Comparison of ENCODE assay signal across 14 cellular contexts in the genomic region with DNA sequence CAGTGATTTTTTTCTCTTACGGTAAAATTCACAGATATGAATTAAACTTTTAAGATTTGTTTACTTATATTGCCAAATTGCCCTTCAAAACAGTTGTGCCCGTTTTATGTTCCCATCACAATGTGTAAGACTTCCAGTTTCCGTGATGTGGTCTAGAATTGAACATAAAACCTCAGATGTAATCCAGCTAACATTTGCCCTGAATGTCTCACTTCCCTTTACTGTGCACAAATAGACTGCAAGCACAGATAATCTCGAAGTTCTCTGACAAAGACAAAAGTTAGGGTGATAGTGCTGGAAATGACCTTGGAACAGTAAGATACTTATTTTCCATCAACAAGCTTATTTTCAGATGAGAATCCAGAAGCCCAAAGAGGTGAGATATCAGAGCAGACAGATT.
DNase-seq lines count a peak whose midpoint lies in the region; ATAC-seq and TF ChIP-seq lines count a peak whose summit lies in the region.
"Had no signal": no experiment of that assay in that cellular context is flagged by ENCODE, and none has a peak within 500 bp of the region (broad histone marks: within the 10 kb centered on the region; RNA-seq: fewer than 3 reads in every experiment).

No MANE protein-coding gene starts in this region.

- H3K4me1 ChIP-seq in neural progenitor cell (no peaks in the 10 kb centered on the region), mucosa of descending colon (ENCODE audit: low read depth) (no peaks in the 10 kb centered on the region)
- H3K4me1 ChIP-seq: body of pancreas, HAP-1, thyroid gland had no signal

- no peak overlapping the region for H3K9ac ChIP-seq in neural progenitor cell

- no peaks in the 10 kb centered on the region for H3K79me2 ChIP-seq in neural progenitor cell (ENCODE audit: low read depth)

- no peak for DNase-seq in CD4-positive, alpha-beta T cell
- peak; percentile 76 for DNase-seq in NOMO-1 treated with dmso at 0.1 percent for 144 hours (lab: John Stamatoyannopoulos, UW; ENCODE audit: unreplicated experiment)
- peak; percentile 49 for DNase-seq in fibroblast of villous mesenchyme (ENCODE audit: low read depth)
- no peak for DNase-seq in neural progenitor cell (ENCODE audit: low spot score)
- DNase-seq in NK-92 treated with Interleukin-12 subunit alpha and Interleukin-12 subunit beta, amount 100 ng/mL, for 24 hours (lab: John Stamatoyannopoulos, UW) = no peak
- DNase-seq in mucosa of descending colon = no peak
- DNase-seq: body of pancreas, NCI-H2227 treated with DMSO at 0.1 percent for 48 hours had no signal

- no peaks in the 10 kb centered on the region for H3F3A ChIP-seq in neural progenitor cell (ENCODE audit: low read depth)

- no peaks in the 10 kb centered on the region for H3K9me3 ChIP-seq in CD4-positive, alpha-beta T cell (ENCODE audit: control insufficient read depth, low read length)
- no peaks in the 10 kb centered on the region for H3K9me3 ChIP-seq in neural progenitor cell (ENCODE audit: low read depth)
- no peaks in the 10 kb centered on the region for H3K9me3 ChIP-seq in mucosa of descending colon
- H3K9me3 ChIP-seq: body of pancreas, HAP-1, thyroid gland had no signal

- intact Hi-C loops in CD4-positive, alpha-beta T cell (cut with DNase I, micrococcal nuclease) = no loop called here
- intact Hi-C loops in mucosa of descending colon (cut with DNase I, micrococcal nuclease) = no loop called here

- no peaks in the 10 kb centered on the region for H4K20me1 ChIP-seq in neural progenitor cell (ENCODE audit: low read depth)

- H3K27me3 ChIP-seq in CD4-positive, alpha-beta T cell (ENCODE audit: control insufficient read depth, insufficient read depth, low read length) = no peaks in the 10 kb centered on the region
- H3K27me3 ChIP-seq in neural progenitor cell = no peaks in the 10 kb centered on the region
- H3K27me3 ChIP-seq: body of pancreas, thyroid gland had no signal

- H3K4me2 ChIP-seq in neural progenitor cell = no peak overlapping the region

- POLR2A ChIA-PET in CD4-positive, alpha-beta T cell (lab: Charles Lee) = interaction anchor here (0.7 to 1.6 kb wide), 2 partner anchors 10 to 298 kb away, joined by 3 to 4 read pairs; no protein-coding TSS in a partner anchor

- no peak overlapping the region for H3K4me3 Mint-ChIP-seq in CD4-positive, alpha-beta T cell
- H3K4me3 Mint-ChIP-seq in neural progenitor cell = no peak overlapping the region

- no peaks in the 10 kb centered on the region for H3K9me3 Mint-ChIP-seq in CD4-positive, alpha-beta T cell
- no peaks in the 10 kb centered on the region for H3K9me3 Mint-ChIP-seq in neural progenitor cell

- CTCF ChIA-PET in CD4-positive, alpha-beta T cell (lab: Charles Lee) = no interaction called here

- peak overlapping the region; percentile 2 for H3K27ac Mint-ChIP-seq in CD4-positive, alpha-beta T cell
- no peak overlapping the region for H3K27ac Mint-ChIP-seq in neural progenitor cell

- H2AFZ ChIP-seq in neural progenitor cell (replicated peaks) = no peak overlapping the region

- ATAC-seq in CD4-positive, alpha-beta T cell (ENCODE audit: poor library complexity) = no peak
- ATAC-seq in GM21576 (IDR thresholded peaks at IDR 0.05; ENCODE audit: unreplicated experiment) (peak; percentile 64), HG03097 (IDR thresholded peaks at IDR 0.05; ENCODE audit: low FRiP score, unreplicated experiment) (no peak), mucosa of descending colon (no peak)
- ATAC-seq: body of pancreas, sciatic nerve had no signal

- no peaks in the 10 kb centered on the region for H3K27me3 Mint-ChIP-seq in CD4-positive, alpha-beta T cell
- no peaks in the 10 kb centered on the region for H3K27me3 Mint-ChIP-seq in neural progenitor cell (ENCODE audit: insufficient read depth, low read depth)

- H3K36me3 ChIP-seq in neural progenitor cell (no peaks in the 10 kb centered on the region), mucosa of descending colon (ENCODE audit: low read depth) (no peaks in the 10 kb centered on the region)
- H3K36me3 ChIP-seq: HAP-1, thyroid gland had no signal

- H3K4me3 ChIP-seq in fibroblast of villous mesenchyme (ENCODE audit: low read depth, low read length) (no peak overlapping the region), neural progenitor cell (no peak overlapping the region), mucosa of descending colon (no peak overlapping the region)
- H3K4me3 ChIP-seq: body of pancreas, HAP-1, thyroid gland had no signal

- no peak for TF ChIP-seq CTCF in CD4-positive, alpha-beta T cell (IDR thresholded peaks at IDR 0.05)
- no peak for TF ChIP-seq CTCF in fibroblast of villous mesenchyme (IDR thresholded peaks at IDR 0.05; ENCODE audit: insufficient read depth, low read depth, low read length)
- TF ChIP-seq CTCF in neural progenitor cell (IDR thresholded peaks at IDR 0.05) = no peak
- no peak for TF ChIP-seq CTCF in mucosa of descending colon (IDR thresholded peaks at IDR 0.05)

- H3K36me3 Mint-ChIP-seq in CD4-positive, alpha-beta T cell (ENCODE audit: low read depth) = peaks cover 29% of the 10 kb centered on the region
- no peaks in the 10 kb centered on the region for H3K36me3 Mint-ChIP-seq in neural progenitor cell

- H3K27ac ChIP-seq in CD4-positive, alpha-beta T cell (ENCODE audit: low read depth, low read length) = no peak overlapping the region
- H3K27ac ChIP-seq in neural progenitor cell = no peak overlapping the region
- H3K27ac ChIP-seq: body of pancreas, RWPE1, thyroid gland had no signal

- peaks cover 11% of the 10 kb centered on the region for H3K4me1 Mint-ChIP-seq in CD4-positive, alpha-beta T cell (ENCODE audit: low read depth)
- H3K4me1 Mint-ChIP-seq in neural progenitor cell = no peaks in the 10 kb centered on the region

Comparison
In these comparisons a context has a peak if more than half of its experiments do, and no peak if none do; other contexts are left out.
1. DNase-seq: peak in NOMO-1 treated with dmso at 0.1 percent for 144 hours (single experiment) and fibroblast of villous mesenchyme (single experiment); none in CD4-positive, alpha-beta T cell (0 of 10), neural progenitor cell (single experiment), NK-92 treated with Interleukin-12 subunit alpha and Interleukin-12 subunit beta, amount 100 ng/mL, for 24 hours (single experiment) and mucosa of descending colon (0 of 3).